Comparison of ENCODE assay signal across 8 cellular contexts in the genomic region with DNA sequence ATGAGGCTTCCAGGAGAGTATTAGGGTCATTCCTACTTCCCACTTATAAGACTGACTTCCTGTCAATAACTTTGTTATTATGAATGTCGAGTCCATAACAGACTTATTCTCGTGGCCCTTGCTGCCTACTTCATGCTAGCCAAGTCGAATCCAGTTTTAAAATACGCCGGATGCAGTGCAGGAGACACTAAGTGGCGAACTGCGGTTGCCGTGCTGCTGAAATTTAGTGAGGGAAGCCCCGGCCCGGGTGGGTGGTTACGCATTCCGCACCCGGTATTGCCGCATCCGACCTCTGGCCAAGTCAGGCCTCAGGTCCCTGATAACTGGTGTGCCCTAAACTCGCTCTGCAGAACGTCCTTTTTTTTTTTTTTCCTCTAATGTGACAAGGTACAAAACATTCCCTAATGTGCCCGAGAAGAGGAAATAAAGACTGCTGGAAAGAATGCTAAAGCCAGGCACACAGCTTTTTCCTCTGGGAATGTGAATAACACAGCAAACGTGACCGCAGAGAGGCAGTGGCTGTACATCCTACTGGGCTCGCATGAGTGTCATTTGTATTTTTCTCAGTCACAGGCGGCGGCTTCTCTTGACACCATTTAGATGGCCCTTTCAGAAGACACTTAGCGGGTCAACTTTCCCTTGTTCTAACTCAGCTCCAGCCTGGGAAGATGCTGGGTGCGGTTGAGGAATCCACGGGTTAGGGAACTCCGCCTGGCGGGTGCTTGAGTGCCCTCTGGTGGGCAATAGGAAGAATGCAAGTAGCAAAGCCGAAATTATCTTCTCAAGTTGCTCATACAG. TPM values are rescaled to one million over a fixed set of nuclear protein-coding genes. Genes with fewer than 3 reads are reported as not detected.
DNase-seq lines count a peak whose midpoint lies in the region; ATAC-seq and TF ChIP-seq lines count a peak whose summit lies in the region.

No MANE protein-coding gene starts in this region.

- H3K36me3 Mint-ChIP-seq in T-helper 2 cell treated with Interferon-gamma antibody and Interleukin-4, amounts not matched to agents 5 μg/mL and 100 μg/mL, for 36 hours (ENCODE audit: low read depth), result peaks cover 8% of the 10 kb centered on the region

- H3K27me3 ChIP-seq in mammary epithelial cell (ENCODE audit: insufficient read depth, low read length) (no peaks in the 10 kb centered on the region), smooth muscle cell (ENCODE audit: low read depth) (no peaks in the 10 kb centered on the region)

- no peaks in the 10 kb centered on the region for H3K27me3 Mint-ChIP-seq in T-helper 2 cell treated with Interferon-gamma antibody and Interleukin-4, amounts not matched to agents 5 μg/mL and 100 μg/mL, for 36 hours (ENCODE audit: low read depth)

- WGBS in mammary epithelial cell (ENCODE audit: low coverage, missing lambda C conversion rate), result 62% methylated on average over 22 of the region's 29 CpGs
- 56% methylated on average over 29 of the region's 29 CpGs for WGBS in smooth muscle cell (ENCODE audit: low lambda C conversion rate)

- DNase-seq in Ammon's horn (ENCODE audit: low spot score) (peak; percentile 85), LHCN-M2 (ENCODE audit: low read depth) (peak; percentile 66), mammary epithelial cell (peak; percentile 39), iris pigment epithelial cell (ENCODE audit: low read depth) (peak; percentile 63), smooth muscle cell (lab: John Stamatoyannopoulos, UW; ENCODE audit: unreplicated experiment) (no peak)
- no peak for DNase-seq in T-helper 2 cell treated with Interferon-gamma antibody and Interleukin-4, amounts not matched to agents 5 μg/mL and 100 μg/mL, for 36 hours (ENCODE audit: low spot score)

- in situ Hi-C loops in mammary epithelial cell (cut with MboI; ENCODE audit: low sequenced_read_pairs in 2 of 2), result no loop called here

- H3K9ac ChIP-seq in mammary epithelial cell (ENCODE audit: insufficient read depth, low read length) (no peak overlapping the region), smooth muscle cell (ENCODE audit: low read depth) (no peak overlapping the region)

- intact Hi-C loops in mammary epithelial cell (cut with micrococcal nuclease), result loop anchor here (2.0 to 10.0 kb wide), 5 partner anchors 75 to 457 kb away; partner anchors contain the start of genes CHD9NB, FTO, RBL2 and RPGRIP1L

- CTCF ChIA-PET in mammary epithelial cell (lab: Charles Lee; ENCODE audit: low non-redundant PET), result interaction anchor here (0.8 kb wide), 1 partner anchor 166 kb away, joined by 5 read pairs; no protein-coding TSS in a partner anchor

- H3K27ac ChIP-seq in mammary epithelial cell (ENCODE audit: insufficient read depth, low read depth, low read length) (no peak overlapping the region), smooth muscle cell (ENCODE audit: low read depth) (no peak overlapping the region)

- BruUV-seq in mammary epithelial cell (replicated peaks; lab: Mats Ljungman, UMichigan), result no TSS peak

- H3K4me2 ChIP-seq in mammary epithelial cell (ENCODE audit: insufficient read depth, low read depth, low read length), result no peak overlapping the region
- peak overlapping the region; percentile 67 for H3K4me2 ChIP-seq in smooth muscle cell

- H3K27ac Mint-ChIP-seq in T-helper 2 cell treated with Interferon-gamma antibody and Interleukin-4, amounts not matched to agents 5 μg/mL and 100 μg/mL, for 36 hours, result peak overlapping the region; percentile 37

- H3K79me2 ChIP-seq in mammary epithelial cell (ENCODE audit: insufficient read depth, low read length) (no peaks in the 10 kb centered on the region), smooth muscle cell (ENCODE audit: low read depth) (no peaks in the 10 kb centered on the region)

- H4K20me1 ChIP-seq in mammary epithelial cell (ENCODE audit: insufficient read depth, low read length), result no peaks in the 10 kb centered on the region
- H4K20me1 ChIP-seq in smooth muscle cell (ENCODE audit: low read depth), result no peaks in the 10 kb centered on the region

- no peaks in the 10 kb centered on the region for H3K36me3 ChIP-seq in mammary epithelial cell (ENCODE audit: insufficient read depth, low read length)
- no peaks in the 10 kb centered on the region for H3K36me3 ChIP-seq in smooth muscle cell (ENCODE audit: low read depth)

- no peaks in the 10 kb centered on the region for H3K4me1 ChIP-seq in mammary epithelial cell (ENCODE audit: insufficient read depth, low read length)
- no peaks in the 10 kb centered on the region for H3K4me1 ChIP-seq in smooth muscle cell (ENCODE audit: low read depth)

- peak overlapping the region; percentile 6 for H3K4me3 Mint-ChIP-seq in T-helper 2 cell treated with Interferon-gamma antibody and Interleukin-4, amounts not matched to agents 5 μg/mL and 100 μg/mL, for 36 hours

- dilution Hi-C loops in mammary epithelial cell (cut with HindIII; ENCODE audit: low sequenced_read_pairs), result loop anchor here (10.0 kb wide), 1 partner anchor 185 kb away; no protein-coding TSS in a partner anchor

- peaks cover 26% of the 10 kb centered on the region for H3K4me1 Mint-ChIP-seq in T-helper 2 cell treated with Interferon-gamma antibody and Interleukin-4, amounts not matched to agents 5 μg/mL and 100 μg/mL, for 36 hours (ENCODE audit: low read depth)

- H3K9me3 Mint-ChIP-seq in T-helper 2 cell treated with Interferon-gamma antibody and Interleukin-4, amounts not matched to agents 5 μg/mL and 100 μg/mL, for 36 hours, result peaks cover 8% of the 10 kb centered on the region

- H3K9me3 ChIP-seq in mammary epithelial cell (replicated peaks; ENCODE audit: insufficient read depth, low read length) (no peaks in the 10 kb centered on the region), smooth muscle cell (replicated peaks; ENCODE audit: low read depth) (no peaks in the 10 kb centered on the region)

- H3K4me3 ChIP-seq in mammary epithelial cell (replicated peaks in 1 of 3; ENCODE audit: insufficient read depth in 1 of 3, low read depth in 2 of 3, low read length in 3 of 3), result no peak overlapping the region
- no peak overlapping the region for H3K4me3 ChIP-seq in smooth muscle cell

- peak overlapping the region; percentile 73 for H2AFZ ChIP-seq in mammary epithelial cell (ENCODE audit: low read depth, low read length)
- peak overlapping the region; percentile 53 for H2AFZ ChIP-seq in smooth muscle cell (ENCODE audit: low read depth)

- H3F3A ChIP-seq in smooth muscle cell (ENCODE audit: low read depth), result no peaks in the 10 kb centered on the region

- peak; percentile 93 to 97 for TF ChIP-seq CTCF in mammary epithelial cell (conservative IDR thresholded peaks at IDR 0.05 in 1 of 2, IDR thresholded peaks at IDR 0.05 in 1 of 2; ENCODE audit: extremely low read depth in 1 of 2, insufficient read depth in 1 of 2, low read depth in 1 of 2, low read length in 2 of 2)
- peak; percentile 95 for TF ChIP-seq CTCF in smooth muscle cell (IDR thresholded peaks at IDR 0.05; ENCODE audit: borderline replicate concordance, insufficient read depth, poor library complexity, severe bottlenecking)

- ATAC-seq in GM18502 (IDR thresholded peaks at IDR 0.05; ENCODE audit: poor library complexity, unreplicated experiment) (peak; percentile 52), HG03571 (IDR thresholded peaks at IDR 0.05; ENCODE audit: unreplicated experiment) (no peak)

RNA-seq across cellular contexts. Expression of gene AKTIP, which starts 7.1 kb away (rescaled TPM):
- total RNA-seq in LHCN-M2 (2014; rRNA removed) (10.4 and 13.6 TPM in 2 replicates), mammary epithelial cell (10 to 100 TPM; 24.1 to 26.0 TPM), smooth muscle cell (21.5 and 24.3 TPM in 2 replicates)
- 13.4 TPM for polyA plus RNA-seq in LHCN-M2 (2012)
- polyA plus RNA-seq in mammary epithelial cell (12.8 TPM), smooth muscle cell (14.1 and 25.1 TPM in 2 replicates)
- 5.9 TPM for polyA minus RNA-seq in mammary epithelial cell

Comparison
In these comparisons a context has a peak if more than half of its experiments do, and no peak if none do; other contexts are left out.
1. DNase-seq: peak in Ammon's horn (single experiment), LHCN-M2 (single experiment), mammary epithelial cell (single experiment) and iris pigment epithelial cell (single experiment); none in T-helper 2 cell treated with Interferon-gamma antibody and Interleukin-4, amounts not matched to agents 5 μg/mL and 100 μg/mL, for 36 hours (single experiment) and smooth muscle cell (single experiment).